Comparison of ENCODE assay signal across 1 cellular context in the genomic region with DNA sequence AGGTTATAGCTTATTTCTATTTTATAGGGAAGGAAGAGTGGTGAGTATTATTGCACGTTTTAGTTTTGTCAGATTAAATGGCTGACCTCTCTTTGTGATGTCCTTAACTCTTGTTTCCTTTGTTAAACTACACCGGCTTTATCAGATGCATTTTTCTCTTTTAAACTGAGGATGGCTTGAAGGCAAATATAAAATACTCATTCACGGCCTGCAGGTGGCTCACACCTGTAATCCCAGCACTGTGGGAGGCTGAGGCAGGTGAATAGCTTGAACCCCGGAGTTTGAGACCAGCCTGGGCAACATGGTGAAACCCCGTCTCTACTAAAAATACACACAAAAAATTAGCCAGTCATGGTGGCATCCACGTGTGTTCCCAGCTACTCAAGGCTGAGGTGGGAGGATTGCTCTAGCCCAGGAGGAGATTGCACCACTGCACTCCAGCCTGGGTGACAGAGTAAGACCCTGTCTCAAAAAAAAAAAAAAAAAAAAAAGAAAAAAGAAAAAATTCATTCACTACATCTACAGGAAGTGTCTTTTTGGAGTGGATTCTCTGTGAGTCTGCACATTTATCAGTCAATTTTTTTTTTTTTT.
TF ChIP-seq lines count a peak whose summit lies in the region.

No MANE protein-coding gene starts in this region.

TF ChIP-seq in H1, 55 proteins besides CTCF, POLR2A, EP300 and RAD21:
- TF ChIP-seq JUND (IDR thresholded peaks at IDR 0.05; ENCODE audit: low read length) (no peak), BRCA1 (IDR thresholded peaks at IDR 0.05; ENCODE audit: low read depth, low read length) (no peak), YY1 (IDR thresholded peaks at IDR 0.05; ENCODE audit: low read depth, low read length) (no peak), SIN3A (conservative IDR thresholded peaks at IDR 0.05 in 1 of 2, IDR thresholded peaks at IDR 0.05 in 1 of 2; ENCODE audit: low read depth in 1 of 2, low read length in 2 of 2) (no peak), CBX8 (IDR thresholded peaks at IDR 0.05; ENCODE audit: borderline replicate concordance, low read depth, low read length) (no peak), JUN (IDR thresholded peaks at IDR 0.05; ENCODE audit: low read depth, low read length) (no peak), CBX5 (IDR thresholded peaks at IDR 0.05; ENCODE audit: low read depth, low read length) (no peak), BCL11A (IDR thresholded peaks at IDR 0.05; ENCODE audit: low read depth in 2 of 2, low read length in 2 of 2) (no peak), SAP30 (IDR thresholded peaks at IDR 0.05; ENCODE audit: insufficient read depth, insufficient replicate concordance, low read length) (no peak)
- TF ChIP-seq, protein P1, sequence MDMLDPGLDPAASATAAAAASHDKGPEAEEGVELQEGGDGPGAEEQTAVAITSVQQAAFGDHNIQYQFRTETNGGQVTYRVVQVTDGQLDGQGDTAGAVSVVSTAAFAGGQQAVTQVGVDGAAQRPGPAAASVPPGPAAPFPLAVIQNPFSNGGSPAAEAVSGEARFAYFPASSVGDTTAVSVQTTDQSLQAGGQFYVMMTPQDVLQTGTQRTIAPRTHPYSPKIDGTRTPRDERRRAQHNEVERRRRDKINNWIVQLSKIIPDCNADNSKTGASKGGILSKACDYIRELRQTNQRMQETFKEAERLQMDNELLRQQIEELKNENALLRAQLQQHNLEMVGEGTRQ (IDR thresholded peaks at IDR 0.05; ENCODE audit: low read length) = no peak
